ENCODE assay signal across 26 cellular contexts in genomic region chr16:87891763-87892162, GRCh38. TPM values are rescaled to one million over a fixed set of nuclear protein-coding genes. Genes with fewer than 3 reads are reported as not detected.
DNase-seq lines count a peak whose midpoint lies in the region; ATAC-seq, FAIRE-seq and TF ChIP-seq lines count a peak whose summit lies in the region.
"Had no signal": no experiment of that assay in that cellular context is flagged by ENCODE, and none has a peak within 500 bp of the region (broad histone marks: within the 10 kb centered on the region; RNA-seq: fewer than 3 reads in every experiment).

No MANE protein-coding gene starts in this region.

- no peak for TF ChIP-seq RAD21 in HepG2 (CRISPR knock-in tag; IDR thresholded peaks at IDR 0.05)

- no peaks in the 10 kb centered on the region for H3K36me3 Mint-ChIP-seq in activated CD4-positive, alpha-beta T cell treated with anti-CD3 and anti-CD28 coated beads for 36 hours (ENCODE audit: low read depth)
- H3K36me3 Mint-ChIP-seq: CD8-positive, alpha-beta memory T cell had no signal

- H3K4me1 Mint-ChIP-seq in activated CD4-positive, alpha-beta T cell treated with anti-CD3 and anti-CD28 coated beads for 36 hours: peaks cover 40% of the 10 kb centered on the region

- 98% methylated on average over 21 of the region's 21 CpGs for WGBS in HepG2 (ENCODE audit: low lambda C conversion rate)
- WGBS in right lobe of liver (ENCODE audit: insufficient coverage, low coverage, low lambda C conversion rate, missing lambda C conversion rate): no CpG with 5 or more reads among the region's 21 CpGs

- H3K4me3 ChIP-seq in HepG2 (replicated peaks in 1 of 3; ENCODE audit: insufficient read depth in 1 of 3, low read depth in 2 of 3, low read length in 3 of 3): no peak overlapping the region
- H3K4me3 ChIP-seq in right lobe of liver: no peak overlapping the region
- H3K4me3 ChIP-seq in dorsolateral prefrontal cortex: no peak overlapping the region
- H3K4me3 ChIP-seq: A549; BLaER1 treated with 17β-estradiol and CSF1 and Interleukin-3, amounts not matched to agents 10 nM and 100 nM; GM23248 had no signal

- no peak overlapping the region for H2AFZ ChIP-seq in HepG2 (ENCODE audit: low read length)
- H2AFZ ChIP-seq: GM23248 had no signal

- no peak overlapping the region for H3K9ac ChIP-seq in HepG2 (ENCODE audit: insufficient read depth, low read depth, low read length)
- H3K9ac ChIP-seq: BLaER1 treated with 17β-estradiol and CSF1 and Interleukin-3, amounts not matched to agents 10 nM and 100 nM; GM23248 had no signal

- no peaks in the 10 kb centered on the region for H3K27me3 Mint-ChIP-seq in activated CD4-positive, alpha-beta T cell treated with anti-CD3 and anti-CD28 coated beads for 36 hours
- H3K27me3 Mint-ChIP-seq: CD4-positive, alpha-beta T cell; CD8-positive, alpha-beta memory T cell had no signal

- no peak overlapping the region for H3K4me2 ChIP-seq in HepG2 (ENCODE audit: low read depth, low read length)
- H3K4me2 ChIP-seq: A549; BLaER1 treated with 17β-estradiol and CSF1 and Interleukin-3, amounts not matched to agents 10 nM and 100 nM had no signal

- no peaks in the 10 kb centered on the region for H3K9me3 ChIP-seq in HepG2 (ENCODE audit: low read length)
- no peaks in the 10 kb centered on the region for H3K9me3 ChIP-seq in right lobe of liver
- H3K9me3 ChIP-seq: A549, BE2C had no signal

- no peak overlapping the region for H3K27ac Mint-ChIP-seq in activated CD4-positive, alpha-beta T cell treated with anti-CD3 and anti-CD28 coated beads for 36 hours
- H3K27ac Mint-ChIP-seq: CD14-positive monocyte; CD4-positive, alpha-beta T cell; CD8-positive, alpha-beta memory T cell had no signal

- H3K27me3 ChIP-seq in HepG2 (ENCODE audit: control insufficient read depth in 1 of 2, insufficient read depth in 2 of 2, low read length in 2 of 2): no peaks in the 10 kb centered on the region
- no peaks in the 10 kb centered on the region for H3K27me3 ChIP-seq in right lobe of liver
- no peaks in the 10 kb centered on the region for H3K27me3 ChIP-seq in dorsolateral prefrontal cortex
- H3K27me3 ChIP-seq: BE2C; BLaER1 treated with 17β-estradiol and CSF1 and Interleukin-3, amounts not matched to agents 10 nM and 100 nM had no signal

- no peak overlapping the region for H3K4me3 Mint-ChIP-seq in activated CD4-positive, alpha-beta T cell treated with anti-CD3 and anti-CD28 coated beads for 36 hours
- H3K4me3 Mint-ChIP-seq: CD14-positive monocyte; CD4-positive, alpha-beta T cell; CD8-positive, alpha-beta memory T cell had no signal

- TF ChIP-seq POLR2A in HepG2 (IDR thresholded peaks at IDR 0.05; ENCODE audit: insufficient read depth in 1 of 2, low read depth in 2 of 2, low read length in 2 of 2): no peak
- no peak for TF ChIP-seq POLR2A in right lobe of liver (IDR thresholded peaks at IDR 0.05)

- POLR2A ChIA-PET in activated CD4-positive, alpha-beta T cell treated with anti-CD3 and anti-CD28 coated beads for 36 hours (lab: Charles Lee): no interaction called here
- POLR2A ChIA-PET in HepG2 (lab: Yijun Ruan, JAX): no interaction called here

- BruUV-seq in HepG2 (replicated peaks; lab: Mats Ljungman, UMichigan): no TSS peak

- in situ Hi-C loops in HepG2 (cut with HindIII; ENCODE audit: extremely low pct_ligation_motif_present, low pct_unique_long_range_greater_than_20kb): no loop called here

- CTCF ChIA-PET in activated CD4-positive, alpha-beta T cell treated with anti-CD3 and anti-CD28 coated beads for 36 hours (lab: Charles Lee): interaction anchor here (1.0 kb wide), 1 partner anchor 113 kb away, joined by 3 read pairs; no protein-coding TSS in a partner anchor
- CTCF ChIA-PET in HepG2 (lab: Yijun Ruan, JAX; ENCODE audit: low intra/inter-chr PET ratio, low total read pairs): no interaction called here

- no peak for TF ChIP-seq CTCF in HepG2 (CRISPR knock-in tag; IDR thresholded peaks at IDR 0.05)
- no peak for TF ChIP-seq CTCF in right lobe of liver (IDR thresholded peaks at IDR 0.05)
- TF ChIP-seq CTCF in dorsolateral prefrontal cortex (IDR thresholded peaks at IDR 0.05 in 54 of 56, conservative IDR thresholded peaks at IDR 0.05 in 2 of 56; ENCODE audit: low read depth in 1 of 56, partially characterized antibody in 56 of 56): no peak

- no peak for FAIRE-seq in HepG2 (lab: Jason Lieb, UNC)
- FAIRE-seq: A549, G401.6, GM12892, H1 had no signal

- H3K27ac ChIP-seq in HepG2 (ENCODE audit: extremely low read length, insufficient read depth, low read length) (no peak overlapping the region), right lobe of liver (no peak overlapping the region), dorsolateral prefrontal cortex (no peak overlapping the region)
- H3K27ac ChIP-seq: A549; BLaER1 treated with 17β-estradiol and CSF1 and Interleukin-3, amounts not matched to agents 10 nM and 100 nM; GM23248 had no signal

- ATAC-seq in activated CD4-positive, alpha-beta T cell treated with anti-CD3 and anti-CD28 coated beads for 36 hours: no peak
- ATAC-seq in HepG2 (no peak), right lobe of liver (no peak), esophagus mucosa (peak; percentile 23), GM21529 (IDR thresholded peaks at IDR 0.05; ENCODE audit: unreplicated experiment) (no peak)
- ATAC-seq: A549 had no signal

- H3K36me3 ChIP-seq in HepG2 (replicated peaks in 1 of 2; ENCODE audit: control insufficient read depth in 1 of 2, insufficient read depth in 2 of 2, low read length in 2 of 2) (peaks cover 10 to 18% of the 10 kb centered on the region in 2 experiments; a peak in 4 of 5 replicates), right lobe of liver (peaks cover 0 to 5% (median 0%) of the 10 kb centered on the region in 4 donors)
- H3K36me3 ChIP-seq: BE2C; BLaER1 treated with 17β-estradiol and CSF1 and Interleukin-3, amounts not matched to agents 10 nM and 100 nM had no signal

- TF ChIP-seq EP300 in HepG2 (IDR thresholded peaks at IDR 0.05; ENCODE audit: low read depth in 2 of 2, low read length in 2 of 2) (no peak), HepG2 (CRISPR knock-in tag; IDR thresholded peaks at IDR 0.05; ENCODE audit: borderline replicate concordance) (no peak)

- no peaks in the 10 kb centered on the region for H4K20me1 ChIP-seq in HepG2 (ENCODE audit: insufficient read depth, low read length)

- H3K4me1 ChIP-seq in HepG2 (ENCODE audit: insufficient read depth, low read length) (no peaks in the 10 kb centered on the region), right lobe of liver (peaks cover 0 to 10% (median 0%) of the 10 kb centered on the region in 4 donors)
- H3K4me1 ChIP-seq: BE2C had no signal

- no peaks in the 10 kb centered on the region for H3K79me2 ChIP-seq in HepG2 (ENCODE audit: insufficient read depth, low read length)

- intact Hi-C loops in activated CD4-positive, alpha-beta T cell treated with anti-CD3 and anti-CD28 coated beads for 36 hours (cut with DNase I, micrococcal nuclease): no loop called here
- intact Hi-C loops in HepG2 (cut with micrococcal nuclease; ENCODE audit: unreplicated experiment): no loop called here
- intact Hi-C loops in right lobe of liver (cut with DNase I): no loop called here
- intact Hi-C loops in dorsolateral prefrontal cortex (cut with DNase I): no loop called here

- H3K9me3 Mint-ChIP-seq in activated CD4-positive, alpha-beta T cell treated with anti-CD3 and anti-CD28 coated beads for 36 hours (ENCODE audit: low read depth): peaks cover 3% of the 10 kb centered on the region
- H3K9me3 Mint-ChIP-seq: CD4-positive, alpha-beta T cell; CD8-positive, alpha-beta memory T cell had no signal

- DNase-seq in activated CD4-positive, alpha-beta T cell treated with anti-CD3 and anti-CD28 coated beads for 36 hours: peak; percentile 3
- no peak for DNase-seq in activated CD4-positive, alpha-beta T cell treated with anti-CD3 and anti-CD28 coated beads for 4 hours
- DNase-seq in HepG2 (ENCODE audit: low spot score) (no peak), right lobe of liver (no peak), dorsolateral prefrontal cortex (no peak)
- DNase-seq: 8988T; ACHN; AML-193; BE2C; Calu3; CD4-positive, alpha-beta T cell; CD8-positive, alpha-beta memory T cell; DMS53; DMS79 treated with DMSO at 0.1 percent for 48 hours; GM23248; H7; HCEC 1CT had no signal

RNA-seq across cellular contexts. Expression of gene SLC7A5, which starts 22.5 kb away (rescaled TPM):
- total RNA-seq in activated CD4-positive, alpha-beta T cell treated with anti-CD3 and anti-CD28 coated beads for 36 hours: 100 to 1,000 TPM; 337 to 354 TPM
- total RNA-seq in HepG2 (2016; rRNA removed; fragmentation: Illumina TruSeq; extraction: Trizol) (84.4 and 155 TPM in 2 replicates), right lobe of liver (10 to 100 TPM in 5 of 6 experiments, 1 to 10 TPM in 1; 7.0 to 16.3 (median 12.4) TPM), esophagus mucosa (198 TPM), dorsolateral prefrontal cortex (100 to 1,000 TPM in 16 of 120 experiments, 10 to 100 TPM in 104; 37.8 to 157 (median 74.3) TPM)
- total RNA-seq in HepG2 (2016; cell fraction: cytosol; rRNA removed; fragmentation: Illumina TruSeq; extraction: Trizol; ENCODE audit: low read depth): 20.4 and 21.0 TPM in 2 replicates
- 65.4 and 165 TPM in 2 replicates for total RNA-seq in HepG2 (2016; cell fraction: insoluble cytoplasmic fraction; rRNA removed; fragmentation: Illumina TruSeq; extraction: Trizol)
- 76.8 and 82.0 TPM in 2 replicates for total RNA-seq in HepG2 (2016; cell fraction: membrane; rRNA removed; fragmentation: Illumina TruSeq; extraction: Trizol)
- total RNA-seq in HepG2 (2016; cell fraction: nucleus; rRNA removed; fragmentation: Illumina TruSeq; extraction: Trizol): 144 and 171 TPM in 2 replicates
- 79.6 and 84.0 TPM in 2 replicates for polyA plus RNA-seq in HepG2 (2011; rRNA removed)
- polyA plus RNA-seq in HepG2 (2011; cell fraction: cytosol; rRNA removed): 58.4 and 80.8 TPM in 2 replicates
- polyA plus RNA-seq in HepG2 (2011; cell fraction: nucleus; rRNA removed): 118 and 147 TPM in 2 replicates
- 135 and 207 TPM in 2 replicates for polyA plus RNA-seq in HepG2 (2012)
- polyA plus RNA-seq in HepG2 (2016; cell fraction: cytosol; fragmentation: Illumina TruSeq; extraction: Trizol; ENCODE audit: low read depth): 17.8 and 19.1 TPM in 2 replicates
- polyA plus RNA-seq in HepG2 (2016; cell fraction: insoluble cytoplasmic fraction; fragmentation: Illumina TruSeq; extraction: Trizol; ENCODE audit: low read depth): 93.2 and 121 TPM in 2 replicates
- polyA plus RNA-seq in HepG2 (2016; cell fraction: membrane; fragmentation: Illumina TruSeq; extraction: Trizol; ENCODE audit: low read depth): 56.5 and 59.3 TPM in 2 replicates
- 307 and 313 TPM in 2 replicates for polyA plus RNA-seq in HepG2 (2016; cell fraction: nucleus; fragmentation: Illumina TruSeq; extraction: Trizol; ENCODE audit: insufficient read depth, low read depth)
- 157 and 170 TPM in 2 replicates for polyA minus RNA-seq in HepG2 (2011; rRNA and poly(A)+ RNA removed; ENCODE audit: low replicate concordance)
- polyA minus RNA-seq in HepG2 (2011; cell fraction: cytosol; rRNA and poly(A)+ RNA removed): 88.7 and 88.8 TPM in 2 replicates
- polyA minus RNA-seq in HepG2 (2011; cell fraction: nucleus; rRNA and poly(A)+ RNA removed): 35.7 and 42.5 TPM in 2 replicates

RNA-seq across cellular contexts. Expression of gene CA5A, which starts 44.6 kb away (rescaled TPM):
- not detected for total RNA-seq in activated CD4-positive, alpha-beta T cell treated with anti-CD3 and anti-CD28 coated beads for 36 hours
- total RNA-seq in HepG2 (2016; rRNA removed; fragmentation: Illumina TruSeq; extraction: Trizol): 85.7 and 106 TPM in 2 replicates
- 32.7 and 37.9 TPM in 2 replicates for total RNA-seq in HepG2 (2016; cell fraction: cytosol; rRNA removed; fragmentation: Illumina TruSeq; extraction: Trizol; ENCODE audit: low read depth)
- total RNA-seq in HepG2 (2016; cell fraction: insoluble cytoplasmic fraction; rRNA removed; fragmentation: Illumina TruSeq; extraction: Trizol): 85.8 and 97.2 TPM in 2 replicates
- 29.8 and 38.9 TPM in 2 replicates for total RNA-seq in HepG2 (2016; cell fraction: membrane; rRNA removed; fragmentation: Illumina TruSeq; extraction: Trizol)
- total RNA-seq in HepG2 (2016; cell fraction: nucleus; rRNA removed; fragmentation: Illumina TruSeq; extraction: Trizol): 97.3 and 115 TPM in 2 replicates
- polyA plus RNA-seq in HepG2 (2011; rRNA removed): 66.8 and 70.0 TPM in 2 replicates
- 69.7 and 71.1 TPM in 2 replicates for polyA plus RNA-seq in HepG2 (2011; cell fraction: cytosol; rRNA removed)
- polyA plus RNA-seq in HepG2 (2011; cell fraction: nucleus; rRNA removed): 186 and 199 TPM in 2 replicates
- polyA plus RNA-seq in HepG2 (2012): 44.2 and 48.2 TPM in 2 replicates
- polyA plus RNA-seq in HepG2 (2016; cell fraction: cytosol; fragmentation: Illumina TruSeq; extraction: Trizol; ENCODE audit: low read depth): 21.5 and 23.0 TPM in 2 replicates
- 68.8 and 71.9 TPM in 2 replicates for polyA plus RNA-seq in HepG2 (2016; cell fraction: insoluble cytoplasmic fraction; fragmentation: Illumina TruSeq; extraction: Trizol; ENCODE audit: low read depth)
- polyA plus RNA-seq in HepG2 (2016; cell fraction: membrane; fragmentation: Illumina TruSeq; extraction: Trizol; ENCODE audit: low read depth): 18.4 and 18.5 TPM in 2 replicates
- 127 and 130 TPM in 2 replicates for polyA plus RNA-seq in HepG2 (2016; cell fraction: nucleus; fragmentation: Illumina TruSeq; extraction: Trizol; ENCODE audit: insufficient read depth, low read depth)
- polyA minus RNA-seq in HepG2 (2011; rRNA and poly(A)+ RNA removed; ENCODE audit: low replicate concordance): 132 TPM in 1 of 2 replicates, not detected in the other
- polyA minus RNA-seq in HepG2 (2011; cell fraction: cytosol; rRNA and poly(A)+ RNA removed): 12.6 and 15.9 TPM in 2 replicates
- 114 and 132 TPM in 2 replicates for polyA minus RNA-seq in HepG2 (2011; cell fraction: nucleus; rRNA and poly(A)+ RNA removed)
- 10 to 100 TPM; 26.5 to 59.6 (median 30.2) TPM for total RNA-seq in right lobe of liver
- total RNA-seq in esophagus mucosa: not detected
- 1 to 10 TPM in 22 of 120 experiments, under 1 TPM in 64, not detected in 34; 0.06 to 2.7 (median 0.56) TPM for total RNA-seq in dorsolateral prefrontal cortex
- total RNA-seq: Calu3; CD4-positive, alpha-beta T cell; CD8-positive, alpha-beta memory T cell; Daoy; GM23248; H1; H7 had no signal
- polyA plus RNA-seq: A549; CD14-positive monocyte; CD8-positive, alpha-beta memory T cell; GM23248; H1 had no signal

RNA-seq across cellular contexts. Expression of gene BANP, which starts 59.5 kb away (rescaled TPM):
- 10 to 100 TPM; 35.2 to 36.1 TPM for total RNA-seq in activated CD4-positive, alpha-beta T cell treated with anti-CD3 and anti-CD28 coated beads for 36 hours
- total RNA-seq in HepG2 (2016; rRNA removed; fragmentation: Illumina TruSeq; extraction: Trizol) (13.0 and 20.2 TPM in 2 replicates), right lobe of liver (10 to 100 TPM; 11.2 to 20.7 (median 18.8) TPM), esophagus mucosa (9.6 TPM), dorsolateral prefrontal cortex (10 to 100 TPM; 17.6 to 85.0 (median 34.7) TPM)
- 63.3 and 63.4 TPM in 2 replicates for total RNA-seq in HepG2 (2016; cell fraction: cytosol; rRNA removed; fragmentation: Illumina TruSeq; extraction: Trizol; ENCODE audit: low read depth)
- 11.2 and 21.0 TPM in 2 replicates for total RNA-seq in HepG2 (2016; cell fraction: insoluble cytoplasmic fraction; rRNA removed; fragmentation: Illumina TruSeq; extraction: Trizol)
- 26.8 and 28.3 TPM in 2 replicates for total RNA-seq in HepG2 (2016; cell fraction: membrane; rRNA removed; fragmentation: Illumina TruSeq; extraction: Trizol)
- 25.5 and 26.4 TPM in 2 replicates for total RNA-seq in HepG2 (2016; cell fraction: nucleus; rRNA removed; fragmentation: Illumina TruSeq; extraction: Trizol)
- 23.8 and 24.6 TPM in 2 replicates for polyA plus RNA-seq in HepG2 (2011; rRNA removed)
- polyA plus RNA-seq in HepG2 (2011; cell fraction: cytosol; rRNA removed): 21.1 and 26.1 TPM in 2 replicates
- polyA plus RNA-seq in HepG2 (2011; cell fraction: nucleus; rRNA removed): 58.9 and 72.7 TPM in 2 replicates
- polyA plus RNA-seq in HepG2 (2012): 16.2 and 18.3 TPM in 2 replicates
- polyA plus RNA-seq in HepG2 (2016; cell fraction: cytosol; fragmentation: Illumina TruSeq; extraction: Trizol; ENCODE audit: low read depth): 6.1 and 6.3 TPM in 2 replicates
- 10.3 and 13.0 TPM in 2 replicates for polyA plus RNA-seq in HepG2 (2016; cell fraction: insoluble cytoplasmic fraction; fragmentation: Illumina TruSeq; extraction: Trizol; ENCODE audit: low read depth)
- 7.4 and 8.4 TPM in 2 replicates for polyA plus RNA-seq in HepG2 (2016; cell fraction: membrane; fragmentation: Illumina TruSeq; extraction: Trizol; ENCODE audit: low read depth)
- polyA plus RNA-seq in HepG2 (2016; cell fraction: nucleus; fragmentation: Illumina TruSeq; extraction: Trizol; ENCODE audit: insufficient read depth, low read depth): 24.7 and 27.2 TPM in 2 replicates
- polyA minus RNA-seq in HepG2 (2011; rRNA and poly(A)+ RNA removed; ENCODE audit: low replicate concordance): 44.9 and 76.3 TPM in 2 replicates
- 24.6 and 25.1 TPM in 2 replicates for polyA minus RNA-seq in HepG2 (2011; cell fraction: cytosol; rRNA and poly(A)+ RNA removed)
- polyA minus RNA-seq in HepG2 (2011; cell fraction: nucleus; rRNA and poly(A)+ RNA removed): 76.5 and 78.6 TPM in 2 replicates

Comparison
In these comparisons a context has a peak if more than half of its experiments do, and no peak if none do; other contexts are left out.
1. RNA of gene CA5A, which starts 44.6 kb away (total RNA-seq): 29.8 to 115 TPM in HepG2 and 26.5 to 59.6 TPM in right lobe of liver; 0.06 to 2.7 TPM in dorsolateral prefrontal cortex, not detected in activated CD4-positive, alpha-beta T cell treated with anti-CD3 and anti-CD28 coated beads for 36 hours and not detected in esophagus mucosa (single experiment); every median in the first group is over 4 times any median in the second.